24 cellular contexts compared by ENCODE assay signal in genomic region chr2:111252436-111252835, GRCh38.
DNase-seq lines count a peak whose midpoint lies in the region; ATAC-seq, FAIRE-seq and TF ChIP-seq lines count a peak whose summit lies in the region.
"Had no signal": no experiment of that assay in that cellular context is flagged by ENCODE, and none has a peak within 500 bp of the region (broad histone marks: within the 10 kb centered on the region; RNA-seq: fewer than 3 reads in every experiment).

No MANE protein-coding gene starts in this region.

- FAIRE-seq in HepG2 (lab: Jason Lieb, UNC) (no peak), GM12878 (lab: Jason Lieb, UNC) (peak; percentile 31)

- H3K9me3 ChIP-seq in HepG2 (ENCODE audit: low read length) = no peaks in the 10 kb centered on the region
- H3K9me3 ChIP-seq in right lobe of liver = no peaks in the 10 kb centered on the region
- H3K9me3 ChIP-seq in GM12878 (replicated peaks; ENCODE audit: control insufficient read depth, insufficient read depth, low read length) = peaks cover 4% of the 10 kb centered on the region; the same call in 2 of the 3 replicates
- no peaks in the 10 kb centered on the region for H3K9me3 ChIP-seq in Peyer's patch
- no peaks in the 10 kb centered on the region for H3K9me3 ChIP-seq in colonic mucosa
- H3K9me3 ChIP-seq: esophagus muscularis mucosa, spleen had no signal

- no peak for TF ChIP-seq POLR2A in HepG2 (IDR thresholded peaks at IDR 0.05; ENCODE audit: insufficient read depth in 1 of 2, low read depth in 2 of 2, low read length in 2 of 2)
- no peak for TF ChIP-seq POLR2A in right lobe of liver (IDR thresholded peaks at IDR 0.05)
- TF ChIP-seq POLR2A in GM12878 (IDR thresholded peaks at IDR 0.05; ENCODE audit: low read depth, low read length) = no peak
- TF ChIP-seq POLR2A in Peyer's patch (IDR thresholded peaks at IDR 0.05) = no peak

- no peaks in the 10 kb centered on the region for H3K79me2 ChIP-seq in HepG2 (ENCODE audit: insufficient read depth, low read length)
- no peaks in the 10 kb centered on the region for H3K79me2 ChIP-seq in GM12878 (ENCODE audit: control insufficient read depth, insufficient read depth, low read length)

- H3K4me2 ChIP-seq in HepG2 (ENCODE audit: low read depth, low read length) (no peak overlapping the region), GM12878 (ENCODE audit: control insufficient read depth, insufficient read depth) (no peak overlapping the region)
- H3K4me2 ChIP-seq: GM23338 had no signal

- no TSS peak for BruUV-seq in HepG2 (replicated peaks; lab: Mats Ljungman, UMichigan)
- no TSS peak for BruUV-seq in GM12878 (replicated peaks; lab: Mats Ljungman, UMichigan)

- H3K27ac ChIP-seq in HepG2 (ENCODE audit: extremely low read length, insufficient read depth, low read length) (no peak overlapping the region), right lobe of liver (no peak overlapping the region), GM12878 (ENCODE audit: control insufficient read depth, insufficient read depth) (no peak overlapping the region), Peyer's patch (no peak overlapping the region), colonic mucosa (no peak overlapping the region)
- H3K27ac ChIP-seq: esophagus muscularis mucosa, HL-60, spleen, VCaP had no signal

- POLR2A ChIA-PET in HepG2 (lab: Yijun Ruan, JAX) = no interaction called here
- POLR2A ChIA-PET in GM12878 (lab: Charles Lee) = no interaction called here

- CTCF ChIA-PET in HepG2 (lab: Yijun Ruan, JAX; ENCODE audit: low intra/inter-chr PET ratio, low total read pairs) = no interaction called here
- CTCF ChIA-PET in GM12878 (lab: Yijun Ruan, JAX) = no interaction called here

- DNase-seq in HepG2 (ENCODE audit: low spot score) (no peak), right lobe of liver (no peak), GM12878 (ENCODE audit: low read depth, low spot score) (no peak), fibroblast of pulmonary artery (ENCODE audit: low read depth) (peak; percentile 11), Peyer's patch (no peak), colonic mucosa (no peak)
- no peak for DNase-seq in stimulated activated CD4-positive, alpha-beta T cell treated with anti-CD3 and anti-CD28 coated beads, Interleukin-4, amount 100 ng/mL, for 4 hours
- DNase-seq: activated CD8-positive, alpha-beta memory T cell treated with anti-CD3 and anti-CD28 coated beads, Interleukin-2, amount 50 U/mL, for 4 hours; activated gamma-delta T cell; COR-L47; DND-41; mesenchymal stem cell; MG63; naive B cell; NCI-H1436 treated with DMSO at 0.1 percent for 48 hours; NCI-H524 treated with DMSO at 0.1 percent for 48 hours; retina; spleen; stimulated activated CD4-positive, alpha-beta T cell treated with anti-CD3 and anti-CD28 coated beads, Interleukin-4, amount 100 ng/mL, for 24 hours had no signal

- TF ChIP-seq CTCF in HepG2 (CRISPR knock-in tag; IDR thresholded peaks at IDR 0.05) (no peak), right lobe of liver (IDR thresholded peaks at IDR 0.05) (no peak), GM12878 (IDR thresholded peaks at IDR 0.05 in 2 of 3, conservative IDR thresholded peaks at IDR 0.05 in 1 of 3; ENCODE audit: control insufficient read depth in 2 of 3, extremely low read depth in 1 of 3, insufficient read depth in 1 of 3, low read depth in 3 of 3, low read length in 3 of 3) (no peak), fibroblast of pulmonary artery (IDR thresholded peaks at IDR 0.05; ENCODE audit: low read length, missing control alignments) (no peak), Peyer's patch (IDR thresholded peaks at IDR 0.05) (no peak), colonic mucosa (IDR thresholded peaks at IDR 0.05) (no peak)

- H2AFZ ChIP-seq in HepG2 (ENCODE audit: low read length) = no peak overlapping the region
- H2AFZ ChIP-seq in GM12878 (ENCODE audit: control insufficient read depth, low read depth, low read length) = no peak overlapping the region
- H2AFZ ChIP-seq: GM23338 had no signal

- H3K36me3 ChIP-seq in HepG2 (replicated peaks in 1 of 2; ENCODE audit: control insufficient read depth in 1 of 2, insufficient read depth in 2 of 2, low read length in 2 of 2) = no peaks in the 10 kb centered on the region; a peak in 1 of 5 replicates
- H3K36me3 ChIP-seq in right lobe of liver = no peaks in the 10 kb centered on the region
- no peaks in the 10 kb centered on the region for H3K36me3 ChIP-seq in GM12878 (ENCODE audit: control insufficient read depth in 2 of 2, insufficient read depth in 2 of 2, low read length in 1 of 2)
- no peaks in the 10 kb centered on the region for H3K36me3 ChIP-seq in Peyer's patch
- no peaks in the 10 kb centered on the region for H3K36me3 ChIP-seq in colonic mucosa
- H3K36me3 ChIP-seq: esophagus muscularis mucosa, spleen had no signal

- H3K27me3 ChIP-seq in HepG2 (ENCODE audit: control insufficient read depth in 1 of 2, insufficient read depth in 2 of 2, low read length in 2 of 2) = no peaks in the 10 kb centered on the region
- no peaks in the 10 kb centered on the region for H3K27me3 ChIP-seq in right lobe of liver
- no peaks in the 10 kb centered on the region for H3K27me3 ChIP-seq in GM12878 (replicated peaks in 1 of 2; ENCODE audit: control insufficient read depth in 2 of 2, insufficient read depth in 2 of 2, low read length in 1 of 2)
- H3K27me3 ChIP-seq in Peyer's patch = no peaks in the 10 kb centered on the region
- no peaks in the 10 kb centered on the region for H3K27me3 ChIP-seq in colonic mucosa
- H3K27me3 ChIP-seq: esophagus muscularis mucosa, MG63, spleen had no signal

- H3K9ac ChIP-seq in HepG2 (ENCODE audit: insufficient read depth, low read depth, low read length) (no peak overlapping the region), GM12878 (ENCODE audit: control insufficient read depth, insufficient read depth, low read length) (no peak overlapping the region), colonic mucosa (ENCODE audit: low read depth in 2 of 2, low read length in 2 of 2) (no peak overlapping the region)

- TF ChIP-seq EP300 in HepG2 (IDR thresholded peaks at IDR 0.05; ENCODE audit: low read depth in 2 of 2, low read length in 2 of 2) (no peak), HepG2 (CRISPR knock-in tag; IDR thresholded peaks at IDR 0.05; ENCODE audit: borderline replicate concordance) (no peak), GM12878 (IDR thresholded peaks at IDR 0.05; ENCODE audit: borderline replicate concordance in 1 of 2, control insufficient read depth in 1 of 2, low read depth in 2 of 2, low read length in 2 of 2) (no peak)

- peaks cover 5% of the 10 kb centered on the region; the same call in 1 of the 2 replicates for H4K20me1 ChIP-seq in HepG2 (ENCODE audit: insufficient read depth, low read length)
- no peaks in the 10 kb centered on the region for H4K20me1 ChIP-seq in GM12878 (ENCODE audit: control insufficient read depth, insufficient read depth)

- H3K4me1 ChIP-seq in HepG2 (ENCODE audit: insufficient read depth, low read length) (peaks cover 13% of the 10 kb centered on the region), right lobe of liver (no peaks in the 10 kb centered on the region), GM12878 (ENCODE audit: control insufficient read depth, insufficient read depth, low read length) (no peaks in the 10 kb centered on the region), Peyer's patch (no peaks in the 10 kb centered on the region), colonic mucosa (no peaks in the 10 kb centered on the region)
- H3K4me1 ChIP-seq: esophagus muscularis mucosa, spleen had no signal

- SMC1A ChIA-PET in GM12878 (lab: Charles Lee; ENCODE audit: uncharacterized antibody, unreplicated experiment) = interaction anchor here (1.5 kb wide), 1 partner anchor 13 kb away, joined by 5 read pairs; no protein-coding TSS in a partner anchor

- RAD21 ChIA-PET in GM12878 (lab: Charles Lee; ENCODE audit: unreplicated experiment) = no interaction called here

- ATAC-seq in HepG2 = no peak
- no peak for ATAC-seq in right lobe of liver
- no peak for ATAC-seq in GM12878
- ATAC-seq in GM18519 (IDR thresholded peaks at IDR 0.05; ENCODE audit: low FRiP score, unreplicated experiment) = no peak
- ATAC-seq: GM23338 had no signal

- in situ Hi-C loops in HepG2 (cut with HindIII; ENCODE audit: extremely low pct_ligation_motif_present, low pct_unique_long_range_greater_than_20kb) (no loop called here), GM12878 (cut with MboI) (no loop called here)

- intact Hi-C loops in HepG2 (cut with micrococcal nuclease; ENCODE audit: unreplicated experiment) (no loop called here), right lobe of liver (cut with DNase I) (no loop called here), GM12878 (cut with micrococcal nuclease; ENCODE audit: unreplicated experiment) (no loop called here), colonic mucosa (cut with DNase I) (no loop called here)

- no peak overlapping the region for H3K4me3 ChIP-seq in HepG2 (replicated peaks in 1 of 3; ENCODE audit: insufficient read depth in 1 of 3, low read depth in 2 of 3, low read length in 3 of 3)
- no peak overlapping the region for H3K4me3 ChIP-seq in right lobe of liver
- no peak overlapping the region for H3K4me3 ChIP-seq in GM12878
- no peak overlapping the region for H3K4me3 ChIP-seq in fibroblast of pulmonary artery (replicated peaks; ENCODE audit: low read depth, low read length)
- H3K4me3 ChIP-seq in Peyer's patch = no peak overlapping the region
- H3K4me3 ChIP-seq in colonic mucosa = no peak overlapping the region
- H3K4me3 ChIP-seq: esophagus muscularis mucosa, GM23338, MG63, spleen had no signal

- no peak for TF ChIP-seq RAD21 in HepG2 (CRISPR knock-in tag; IDR thresholded peaks at IDR 0.05)
- no peak for TF ChIP-seq RAD21 in GM12878 (IDR thresholded peaks at IDR 0.05; ENCODE audit: insufficient read depth, low read depth, low read length)

TF ChIP-seq in HepG2, 621 proteins besides CTCF, POLR2A, EP300 and RAD21:
- 0 out of 2 replicates have a peak, but pooled peaks have one; percentile 39 for TF ChIP-seq ZNF317 (CRISPR knock-in tag; IDR thresholded peaks at IDR 0.05)
- TF ChIP-seq SIX4 (CRISPR knock-in tag; IDR thresholded peaks at IDR 0.05) = no peak

TF ChIP-seq in GM12878, 131 proteins besides CTCF, POLR2A, EP300 and RAD21 (continues in another document):
- TF ChIP-seq ETV6 (conservative IDR thresholded peaks at IDR 0.05 in 1 of 2, IDR thresholded peaks at IDR 0.05 in 1 of 2; ENCODE audit: borderline replicate concordance in 1 of 2, low read depth in 1 of 2) (no peak), TCF3 (IDR thresholded peaks at IDR 0.05; ENCODE audit: borderline replicate concordance, insufficient read depth, low read depth, low read length) (no peak)
